22 cellular contexts compared by ENCODE assay signal in the genomic region with DNA sequence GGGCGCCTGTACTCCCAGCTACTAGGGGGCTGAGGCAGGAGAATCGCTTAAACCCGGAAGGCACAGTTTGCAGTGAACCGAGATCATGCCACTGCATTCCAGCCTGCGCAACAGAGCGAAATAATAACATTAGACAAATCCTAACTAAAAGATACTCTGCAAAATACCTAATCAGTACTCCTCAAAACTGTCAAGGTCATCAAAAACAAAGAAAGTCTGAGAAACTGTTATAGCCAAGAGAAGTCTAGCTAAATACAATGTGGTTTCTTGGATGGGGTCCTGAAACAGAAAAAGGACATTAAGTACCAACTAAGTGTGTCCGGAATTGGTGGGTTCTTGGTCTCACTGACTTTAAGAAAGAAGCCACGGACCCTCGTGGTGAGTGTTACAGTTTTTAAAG. TPM values are rescaled to one million over a fixed set of nuclear protein-coding genes. Genes with fewer than 3 reads are reported as not detected.
DNase-seq lines count a peak whose midpoint lies in the region; ATAC-seq, FAIRE-seq and TF ChIP-seq lines count a peak whose summit lies in the region.
"Had no signal": no experiment of that assay in that cellular context is flagged by ENCODE, and none has a peak within 500 bp of the region (broad histone marks: within the 10 kb centered on the region; RNA-seq: fewer than 3 reads in every experiment).

No MANE protein-coding gene starts in this region.

- in situ Hi-C loops in IMR-90 (cut with MboI; ENCODE audit: low sequenced_read_pairs) = no loop called here

- DNase-seq in A549 (ENCODE audit: low read depth in 1 of 2, low spot score in 1 of 2) (no peak), IMR-90 (no peak), nephron progenitor cell (no peak), pons (ENCODE audit: low spot score) (no peak)
- DNase-seq in activated CD8-positive, alpha-beta memory T cell treated with anti-CD3 and anti-CD28 coated beads for 24 hours = no peak
- DNase-seq: 8988T; AML-193; Caco-2; Calu3; CD4-positive, alpha-beta T cell; CD8-positive, alpha-beta T cell; DMS79 treated with DMSO at 0.1 percent for 48 hours; GF-D8 had no signal

- H3K4me3 ChIP-seq in A549 (no peak overlapping the region), IMR-90 (ENCODE audit: insufficient read depth, low read depth, low read length) (no peak overlapping the region)
- H3K4me3 ChIP-seq: BLaER1 treated with 17β-estradiol and CSF1 and Interleukin-3, amounts not matched to agents 10 nM and 100 nM had no signal

- H2AFZ ChIP-seq in IMR-90 (replicated peaks; ENCODE audit: low read length, poor library complexity) = no peak overlapping the region

- H3K9me3 ChIP-seq in A549 (no peaks in the 10 kb centered on the region), IMR-90 (ENCODE audit: control insufficient read depth, insufficient read depth, low read length) (no peaks in the 10 kb centered on the region)
- H3K9me3 ChIP-seq: Caco-2 had no signal

- TF ChIP-seq POLR2A in A549 (IDR thresholded peaks at IDR 0.05; ENCODE audit: low read length) = no peak
- TF ChIP-seq POLR2A in IMR-90 (IDR thresholded peaks at IDR 0.05; ENCODE audit: low read depth, low read length) = no peak

- 90% methylated on average over 9 of the region's 9 CpGs for WGBS in A549 (ENCODE audit: missing lambda C conversion rate)
- 87% methylated on average over 3 of the region's 9 CpGs; no CpG with 5 or more reads in 1 of the 2 experiments for WGBS in IMR-90 (ENCODE audit: extremely low coverage in 2 of 2, insufficient read length in 1 of 2), 2 experiments

- H3K9ac ChIP-seq in IMR-90 (ENCODE audit: low read depth, low read length) = no peak overlapping the region
- H3K9ac ChIP-seq: BLaER1 treated with 17β-estradiol and CSF1 and Interleukin-3, amounts not matched to agents 10 nM and 100 nM had no signal

- intact Hi-C loops in IMR-90 (cut with micrococcal nuclease) = no loop called here

- peaks cover 9% of the 10 kb centered on the region for H3K9me3 Mint-ChIP-seq in nephron progenitor cell
- H3K9me3 Mint-ChIP-seq: CD4-positive, alpha-beta T cell; CD8-positive, alpha-beta T cell had no signal

- H3K9me1 ChIP-seq in IMR-90 (ENCODE audit: insufficient read depth, low read length) = no peaks in the 10 kb centered on the region

- peaks cover 2% of the 10 kb centered on the region; the same call in 1 of the 2 replicates for H3K27me3 ChIP-seq in IMR-90 (ENCODE audit: control insufficient read depth, insufficient read depth, low read length)

- H3K27me3 Mint-ChIP-seq in nephron progenitor cell (ENCODE audit: low read depth, poor library complexity) = no peaks in the 10 kb centered on the region
- H3K27me3 Mint-ChIP-seq: B cell; CD4-positive, alpha-beta T cell had no signal

- no peaks in the 10 kb centered on the region for H3K79me1 ChIP-seq in IMR-90 (ENCODE audit: low read depth in 1 of 2, low read length in 2 of 2)

- H3K56ac ChIP-seq in IMR-90 (ENCODE audit: extremely low read depth, insufficient read depth, low read length) = no peak overlapping the region

- no peaks in the 10 kb centered on the region for H4K20me1 ChIP-seq in IMR-90 (ENCODE audit: insufficient read depth, low read length)
- H4K20me1 ChIP-seq: BLaER1 treated with 17β-estradiol and CSF1 and Interleukin-3, amounts not matched to agents 10 nM and 100 nM had no signal

- no peak overlapping the region for H3K18ac ChIP-seq in IMR-90 (ENCODE audit: low read depth, low read length)

- TF ChIP-seq EP300 in A549 (IDR thresholded peaks at IDR 0.05) = no peak

- no peak overlapping the region for H2BK15ac ChIP-seq in IMR-90 (ENCODE audit: low read depth, low read length)

- peaks cover 11% of the 10 kb centered on the region for H3K4me1 Mint-ChIP-seq in nephron progenitor cell
- H3K4me1 Mint-ChIP-seq: B cell had no signal

- TF ChIP-seq RAD21 in A549 (conservative IDR thresholded peaks at IDR 0.05 in 1 of 2, IDR thresholded peaks at IDR 0.05 in 1 of 2) = no peak
- no peak for TF ChIP-seq RAD21 in IMR-90 (IDR thresholded peaks at IDR 0.05; ENCODE audit: low read length)

- H3K36me3 Mint-ChIP-seq in nephron progenitor cell (ENCODE audit: low read depth) = no peaks in the 10 kb centered on the region
- H3K36me3 Mint-ChIP-seq: CD8-positive, alpha-beta T cell had no signal

- BruUV-seq in IMR-90 (replicated peaks; lab: Mats Ljungman, UMichigan) = no TSS peak

- no peak overlapping the region for H4K8ac ChIP-seq in IMR-90 (ENCODE audit: low read depth in 2 of 2, low read length in 2 of 2)

- no peaks in the 10 kb centered on the region for H3K36me3 ChIP-seq in IMR-90 (ENCODE audit: control insufficient read depth, insufficient read depth, low read length)
- H3K36me3 ChIP-seq: BLaER1 treated with 17β-estradiol and CSF1 and Interleukin-3, amounts not matched to agents 10 nM and 100 nM had no signal

- no peaks in the 10 kb centered on the region for H3K4me1 ChIP-seq in A549
- H3K4me1 ChIP-seq in IMR-90 (ENCODE audit: control insufficient read depth, insufficient read depth, low read length) = no peaks in the 10 kb centered on the region
- H3K4me1 ChIP-seq: Caco-2 had no signal

- H3K4me2 ChIP-seq in A549 (no peak overlapping the region), IMR-90 (ENCODE audit: low read depth, low read length) (no peak overlapping the region)
- H3K4me2 ChIP-seq: BLaER1 treated with 17β-estradiol and CSF1 and Interleukin-3, amounts not matched to agents 10 nM and 100 nM had no signal

- no peak overlapping the region for H3K27ac ChIP-seq in A549
- H3K27ac ChIP-seq in IMR-90 (ENCODE audit: insufficient read depth, low read length) = no peak overlapping the region
- H3K27ac ChIP-seq: BLaER1 treated with 17β-estradiol and CSF1 and Interleukin-3, amounts not matched to agents 10 nM and 100 nM; C4-2B had no signal

- CTCF ChIA-PET in A549 (lab: Yijun Ruan, JAX) (interaction anchor here (0.8 kb wide), 1 partner anchor 40 kb away, joined by 3 read pairs; no protein-coding TSS in a partner anchor), IMR-90 (lab: Yijun Ruan, JAX) (no interaction called here)

- H2BK20ac ChIP-seq in IMR-90 (ENCODE audit: low read depth, low read length) = no peak overlapping the region

- H2AK9ac ChIP-seq in IMR-90 (replicated peaks; ENCODE audit: low read depth, low read length, poor library complexity) = no peak overlapping the region

- no peak overlapping the region for H2AK5ac ChIP-seq in IMR-90 (ENCODE audit: low read depth, low read length)

- no peak overlapping the region for H3K4ac ChIP-seq in IMR-90 (ENCODE audit: low read depth, low read length)

- H4K5ac ChIP-seq in IMR-90 (ENCODE audit: low read depth, low read length) = no peak overlapping the region

- no peak overlapping the region for H2BK120ac ChIP-seq in IMR-90 (ENCODE audit: low read depth, low read length)

- TF ChIP-seq CTCF in A549 (IDR thresholded peaks at IDR 0.05) (no peak), IMR-90 (conservative IDR thresholded peaks at IDR 0.05; ENCODE audit: low read depth, low read length) (no peak), nephron progenitor cell (IDR thresholded peaks at IDR 0.05) (no peak)

- dilution Hi-C loops in IMR-90 (cut with HindIII; ENCODE audit: low sequenced_read_pairs, unreplicated experiment) = no loop called here

- H3K14ac ChIP-seq in IMR-90 (replicated peaks; ENCODE audit: low read depth, low read length) = no peak overlapping the region

- POLR2A ChIA-PET in A549 (lab: Yijun Ruan, JAX) = no interaction called here
- POLR2A ChIA-PET in IMR-90 (lab: Charles Lee; ENCODE audit: unreplicated experiment) = no interaction called here

- no peak overlapping the region for H4K91ac ChIP-seq in IMR-90 (ENCODE audit: insufficient read depth, low read depth, low read length)

- no peak overlapping the region for H2BK5ac ChIP-seq in IMR-90 (ENCODE audit: low read depth, low read length, poor library complexity, severe bottlenecking)

- FAIRE-seq in A549 (lab: Jason Lieb, UNC) = no peak
- FAIRE-seq: A204.1, D721Med, G401.6, GM12891, GM19239 had no signal

- no peak overlapping the region for H3K4me3 Mint-ChIP-seq in nephron progenitor cell
- H3K4me3 Mint-ChIP-seq: B cell; CD4-positive, alpha-beta T cell; CD8-positive, alpha-beta T cell had no signal

- ATAC-seq in A549 (no peak), IMR-90 (ENCODE audit: low read depth) (no peak), GM21619 (IDR thresholded peaks at IDR 0.05; ENCODE audit: unreplicated experiment) (no peak)
- ATAC-seq: CD8-positive, alpha-beta T cell had no signal

- H3K27ac Mint-ChIP-seq in nephron progenitor cell = peak overlapping the region; percentile 95
- H3K27ac Mint-ChIP-seq: B cell; CD4-positive, alpha-beta T cell; CD8-positive, alpha-beta T cell had no signal

- H3K23ac ChIP-seq in IMR-90 (ENCODE audit: low read depth, low read length) = no peak overlapping the region

TF ChIP-seq in A549, 52 proteins besides CTCF, POLR2A, EP300 and RAD21:
- no peak for TF ChIP-seq NFE2L2 (conservative IDR thresholded peaks at IDR 0.05; ENCODE audit: low read length)
- peak; percentile 74 for TF ChIP-seq MAFK (IDR thresholded peaks at IDR 0.05; ENCODE audit: partially characterized antibody)
- no peak for TF ChIP-seq RCOR1 (IDR thresholded peaks at IDR 0.05; ENCODE audit: low read depth, low read length)

TF ChIP-seq in IMR-90, 13 proteins besides CTCF, POLR2A, EP300 and RAD21:
- TF ChIP-seq NFE2L2 (IDR thresholded peaks at IDR 0.05; ENCODE audit: low read depth, low read length) (no peak), BHLHE40 (IDR thresholded peaks at IDR 0.05; ENCODE audit: low read depth, low read length) (no peak), MAFK (IDR thresholded peaks at IDR 0.05; ENCODE audit: low read depth, low read length) (peak; percentile 61; the same call in 1 of the 2 replicates), RCOR1 (IDR thresholded peaks at IDR 0.05; ENCODE audit: insufficient replicate concordance, low read length) (no peak), MAZ (IDR thresholded peaks at IDR 0.05; ENCODE audit: borderline replicate concordance, low read depth, low read length) (no peak), FOS (IDR thresholded peaks at IDR 0.05; ENCODE audit: low read depth, low read length) (no peak)
- TF ChIP-seq, protein P1, sequence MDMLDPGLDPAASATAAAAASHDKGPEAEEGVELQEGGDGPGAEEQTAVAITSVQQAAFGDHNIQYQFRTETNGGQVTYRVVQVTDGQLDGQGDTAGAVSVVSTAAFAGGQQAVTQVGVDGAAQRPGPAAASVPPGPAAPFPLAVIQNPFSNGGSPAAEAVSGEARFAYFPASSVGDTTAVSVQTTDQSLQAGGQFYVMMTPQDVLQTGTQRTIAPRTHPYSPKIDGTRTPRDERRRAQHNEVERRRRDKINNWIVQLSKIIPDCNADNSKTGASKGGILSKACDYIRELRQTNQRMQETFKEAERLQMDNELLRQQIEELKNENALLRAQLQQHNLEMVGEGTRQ (IDR thresholded peaks at IDR 0.05; ENCODE audit: low read depth, low read length) = no peak
TF ChIP-seq in IMR-90: peak in this region for 1.

RNA-seq across cellular contexts. Expression of a gene that starts 14.6 kb away (rescaled TPM):
- polyA plus RNA-seq in A549 (2011; rRNA removed) (20.8 and 31.6 TPM in 2 replicates), A549 (2017; fragmentation: RNase III; extraction: RNeasy Plus Mini Kit Qiagen cat#74134 plus additional on column Dnase treatment) (26.8 to 36.8 TPM (median 35.8 TPM) in 3 replicates), IMR-90 (2012; rRNA removed) (23.4 and 29.6 TPM in 2 replicates)
- polyA plus RNA-seq in A549 (2012; cell fraction: cytosol; rRNA removed) = 5.6 and 6.9 TPM in 2 replicates
- 4.0 and 7.7 TPM in 2 replicates for polyA plus RNA-seq in A549 (2012; cell fraction: nucleus; rRNA removed)
- 34.8 and 45.0 TPM in 2 replicates for polyA minus RNA-seq in A549 (2011; rRNA and poly(A)+ RNA removed)
- total RNA-seq in IMR-90 (2012; rRNA removed) = 59.7 and 97.5 TPM in 2 replicates
- polyA plus RNA-seq in IMR-90 (2012; cell fraction: cytosol; rRNA removed) = 5.8 and 9.0 TPM in 2 replicates
- 4.1 and 21.0 TPM in 2 replicates for polyA plus RNA-seq in IMR-90 (2012; cell fraction: nucleus; rRNA removed; ENCODE audit: low replicate concordance)
